20 cellular contexts compared by ENCODE assay signal in genomic region chr7:134684165-134684564, GRCh38.
"Had no signal": no experiment of that assay in that cellular context is flagged by ENCODE, and none has a peak within 500 bp of the region (broad histone marks: within the 10 kb centered on the region; RNA-seq: fewer than 3 reads in every experiment).

No MANE protein-coding gene starts in this region.

- H3K4me3 ChIP-seq: gastrocnemius medialis, heart right ventricle, spleen, stomach, thoracic aorta, transverse colon had no signal

- H3K9me3 ChIP-seq: gastrocnemius medialis, heart right ventricle, neutrophil, spleen, stomach, thoracic aorta, transverse colon had no signal

- H3K9me3 Mint-ChIP-seq: dendritic cell treated with granulocyte-macrophage colony-stimulating factor and Interleukin-4, amounts not matched to agents 40 ng/mL and 50 ng/mL, for 4 days; effector memory CD8-positive, alpha-beta T cell; naive thymus-derived CD4-positive, alpha-beta T cell; nephron progenitor cell had no signal

- FAIRE-seq: colon, islet of Langerhans had no signal

- H3K36me3 ChIP-seq: thoracic aorta, transverse colon had no signal

- H3K4me3 Mint-ChIP-seq: dendritic cell treated with granulocyte-macrophage colony-stimulating factor and Interleukin-4, amounts not matched to agents 40 ng/mL and 50 ng/mL, for 4 days; effector memory CD8-positive, alpha-beta T cell; naive thymus-derived CD4-positive, alpha-beta T cell; nephron progenitor cell had no signal

- ATAC-seq: effector memory CD8-positive, alpha-beta T cell; gastrocnemius medialis; heart right ventricle; naive thymus-derived CD4-positive, alpha-beta T cell; sciatic nerve had no signal

- H3K27ac Mint-ChIP-seq: dendritic cell treated with granulocyte-macrophage colony-stimulating factor and Interleukin-4, amounts not matched to agents 40 ng/mL and 50 ng/mL, for 4 days; effector memory CD8-positive, alpha-beta T cell; nephron progenitor cell had no signal

- H3K4me1 ChIP-seq: gastrocnemius medialis, spleen, stomach, transverse colon had no signal

- H3K27ac ChIP-seq: gastrocnemius medialis, heart right ventricle, neutrophil, spleen, stomach, thoracic aorta, transverse colon had no signal

- H3K27me3 ChIP-seq: gastrocnemius medialis, heart right ventricle, neutrophil, spleen, stomach, transverse colon had no signal

- DNase-seq: effector memory CD8-positive, alpha-beta T cell; erythroblast; gastrocnemius medialis; heart right ventricle; hypothalamus; kidney glomerular epithelial cell; naive thymus-derived CD4-positive, alpha-beta T cell; nephron progenitor cell; spleen; stimulated activated CD4-positive, alpha-beta T cell treated with anti-CD3 and anti-CD28 coated beads, Interleukin-2, amount 100 ng/mL, for 24 hours; stimulated activated naive CD4-positive, alpha-beta T cell; stomach; substantia nigra; transverse colon had no signal

- H3K4me1 Mint-ChIP-seq: nephron progenitor cell had no signal
